In the genomic region with DNA sequence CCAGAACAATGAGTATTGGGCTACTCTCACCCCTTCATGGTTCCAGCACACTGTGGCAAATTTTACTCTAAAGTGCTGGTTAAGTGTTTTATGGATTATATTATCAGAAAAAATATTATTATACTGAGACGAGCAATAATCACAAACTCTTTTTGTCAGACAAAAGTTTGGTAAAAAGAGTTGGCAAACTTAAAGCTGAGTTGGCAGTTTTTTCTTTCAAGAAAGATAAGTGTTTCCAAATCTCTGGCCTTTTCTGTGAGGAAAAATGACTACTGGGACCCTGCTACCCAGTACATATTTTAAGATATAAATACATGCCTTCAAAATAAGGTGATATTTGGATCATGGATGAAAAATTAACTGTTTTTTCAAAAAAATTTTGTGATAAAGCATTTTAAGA, we compare ENCODE assay signal across 33 cellular contexts.
"Had no signal": no experiment of that assay in that cellular context is flagged by ENCODE, and none has a peak within 500 bp of the region (broad histone marks: within the 10 kb centered on the region; RNA-seq: fewer than 3 reads in every experiment).

No MANE protein-coding gene starts in this region.

- H3K36me3 ChIP-seq: adrenal gland, brain microvascular endothelial cell, breast epithelium had no signal

- H3K4me1 ChIP-seq: adrenal gland, body of pancreas, breast epithelium had no signal

- FAIRE-seq: astrocyte, TTC549 had no signal

- DNase-seq: activated B cell treated with CpG ODN at 0.5 μM for 24 hours; activated CD4-positive, alpha-beta memory T cell treated with anti-CD3 and anti-CD28 coated beads for 36 hours; activated CD4-positive, alpha-beta T cell treated with anti-CD3 and anti-CD28 coated beads for 4 hours; activated CD4-positive, alpha-beta T cell treated with anti-CD3 and anti-CD28 coated beads, Interleukin-2, amount 10 ng/mL, durations not matched to agents 24 days and 14 days; activated CD4-positive, alpha-beta T cell treated with anti-CD3 and anti-CD28 coated beads, Interleukin-2, amount 50 U/mL, for 1 hour; activated CD4-positive, alpha-beta T cell treated with anti-CD3 and anti-CD28 coated beads, Interleukin-2, amount 50 U/mL, for 4 hours; activated CD4-positive, CD25-positive, alpha-beta regulatory T cell treated with anti-CD3 and anti-CD28 coated beads, Interleukin-2, amount 50 U/mL, for 72 hours; activated CD8-positive, alpha-beta memory T cell treated with anti-CD3 and anti-CD28 coated beads, Interleukin-2, amount 50 U/mL, for 4 hours; activated CD8-positive, alpha-beta T cell treated with anti-CD3 and anti-CD28 coated beads for 36 hours; activated effector memory CD4-positive, alpha-beta T cell treated with anti-CD3 and anti-CD28 coated beads, Interleukin-2, amount 50 U/mL, for 16 hours; activated gamma-delta T cell treated with Interleukin-2 at 50 U/mL for 16 hours; activated naive CD4-positive, alpha-beta T cell; activated naive CD4-positive, alpha-beta T cell treated with anti-CD3 and anti-CD28 coated beads for 36 hours; activated naive CD4-positive, alpha-beta T cell treated with anti-CD3 and anti-CD28 coated beads, Interleukin-2, amount 50 U/mL, for 16 hours; activated naive CD8-positive, alpha-beta T cell treated with anti-CD3 and anti-CD28 coated beads for 36 hours; activated T-cell treated with anti-CD3 and anti-CD28 coated beads for 4 hours; activated T-cell treated with anti-CD3 and anti-CD28 coated beads, Interleukin-2, amount 50 U/mL, for 1 hour; activated T-cell treated with anti-CD3 and anti-CD28 coated beads, Interleukin-2, amount 50 U/mL, for 4 hours; activated T-cell treated with anti-CD3 and anti-CD28 coated beads, Interleukin-2, amount 50 U/mL, for 72 hours; adrenal gland; amniotic stem cell; aorta; body of pancreas; brain microvascular endothelial cell; central memory CD4-positive, alpha-beta T cell; T-helper 2 cell; T-helper 9 cell had no signal

- H3K27ac ChIP-seq: adrenal gland, body of pancreas, brain microvascular endothelial cell, breast epithelium, VCaP had no signal

- H3K9me3 ChIP-seq: adrenal gland, body of pancreas, breast epithelium had no signal

- H3K4me3 ChIP-seq: adrenal gland, body of pancreas, breast epithelium had no signal

- H3K27me3 ChIP-seq: adrenal gland, body of pancreas, brain microvascular endothelial cell, breast epithelium had no signal

- ATAC-seq: activated CD8-positive, alpha-beta T cell treated with anti-CD3 and anti-CD28 coated beads for 36 hours; activated naive CD4-positive, alpha-beta T cell treated with anti-CD3 and anti-CD28 coated beads, Interleukin-2, amount 50 U/mL, for 72 hours; activated T-cell treated with anti-CD3 and anti-CD28 coated beads, Interleukin-2, amount 50 U/mL, for 4 hours; activated T-cell treated with anti-CD3 and anti-CD28 coated beads, Interleukin-2, amount 50 U/mL, for 72 hours; activated T-helper 17 cell treated with anti-CD3 and anti-CD28 coated beads, Interleukin-2, amount 50 U/mL, for 72 hours; body of pancreas had no signal
